Comparison of ENCODE assay signal across 11 cellular contexts in the genomic region with DNA sequence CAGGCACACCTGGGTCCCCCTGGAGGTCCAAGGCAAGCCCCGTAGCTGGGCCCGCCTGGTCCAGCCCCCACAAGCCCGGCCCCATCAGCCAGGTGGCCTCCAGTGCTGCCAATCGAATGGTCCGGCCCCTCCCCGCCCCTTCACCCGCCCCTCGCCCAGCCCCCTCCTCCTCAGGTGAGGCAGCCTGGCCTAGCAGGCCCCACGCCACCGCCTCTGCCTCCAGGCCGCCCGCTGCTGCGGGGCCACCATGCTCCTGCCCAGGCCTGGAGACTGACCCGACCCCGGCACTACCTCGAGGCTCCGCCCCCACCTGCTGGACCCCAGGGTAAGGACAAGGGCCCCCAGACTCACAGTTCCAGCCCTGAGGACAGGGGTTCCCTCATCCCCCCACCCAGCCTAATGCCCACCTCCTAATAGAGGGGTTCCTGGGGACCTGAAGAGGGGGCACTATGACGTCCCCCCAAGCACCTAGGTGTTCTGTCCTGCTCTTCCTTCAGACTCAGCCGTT. TPM values are rescaled to one million over a fixed set of nuclear protein-coding genes. Genes with fewer than 3 reads are reported as not detected.
DNase-seq lines count a peak whose midpoint lies in the region; ATAC-seq and TF ChIP-seq lines count a peak whose summit lies in the region.
"Had no signal": no experiment of that assay in that cellular context is flagged by ENCODE, and none has a peak within 500 bp of the region (broad histone marks: within the 10 kb centered on the region; RNA-seq: fewer than 3 reads in every experiment).

Gene HPN (plus strand): TSS at position 174 of the 508 bp plus-strand sequence. CDS start 786 bp downstream, outside the sequence.

- POLR2A ChIA-PET in activated CD4-positive, alpha-beta T cell treated with anti-CD3 and anti-CD28 coated beads for 36 hours (lab: Charles Lee): no interaction called here

- peaks cover 27% of the 10 kb centered on the region for H3K4me1 Mint-ChIP-seq in activated CD4-positive, alpha-beta T cell treated with anti-CD3 and anti-CD28 coated beads for 36 hours
- peaks cover 44% of the 10 kb centered on the region for H3K4me1 Mint-ChIP-seq in memory B cell

- H3K27ac ChIP-seq in cingulate gyrus (ENCODE audit: low read depth, low read length): peak within 1 kb of the TSS; percentile 65
- peak within 1 kb of the TSS; percentile 61 to 78 (median 75) for H3K27ac ChIP-seq in thyroid gland

- H3K9me3 ChIP-seq in thyroid gland (no peaks in the 10 kb centered on the region), MG63 (no peaks in the 10 kb centered on the region)

- H3K27me3 Mint-ChIP-seq in activated CD4-positive, alpha-beta T cell treated with anti-CD3 and anti-CD28 coated beads for 36 hours: peaks cover 4% of the 10 kb centered on the region
- H3K27me3 Mint-ChIP-seq in memory B cell: peaks cover 28% of the 10 kb centered on the region

- 35 to 36% methylated on average over 5 of the region's 19 CpGs for WGBS in thyroid gland, 2 donors

- intact Hi-C loops in activated CD4-positive, alpha-beta T cell treated with anti-CD3 and anti-CD28 coated beads for 36 hours (cut with DNase I, micrococcal nuclease): no loop called here
- intact Hi-C loops in thyroid gland (cut with DNase I): no loop called here

- no peak for TF ChIP-seq POLR2A in thyroid gland (IDR thresholded peaks at IDR 0.05)

- TF ChIP-seq CTCF in thyroid gland (IDR thresholded peaks at IDR 0.05): no peak

- H3K27me3 ChIP-seq in thyroid gland: no peaks in the 10 kb centered on the region
- no peaks in the 10 kb centered on the region for H3K27me3 ChIP-seq in MG63

- CTCF ChIA-PET in activated CD4-positive, alpha-beta T cell treated with anti-CD3 and anti-CD28 coated beads for 36 hours (lab: Charles Lee): interaction anchor here (0.8 kb wide), 1 partner anchor 13 kb away, joined by 3 read pairs; no protein-coding TSS in a partner anchor

- ATAC-seq in activated CD4-positive, alpha-beta T cell treated with anti-CD3 and anti-CD28 coated beads for 36 hours: no peak
- ATAC-seq in memory B cell (ENCODE audit: low read depth) (no peak), HG02763 (IDR thresholded peaks at IDR 0.05; ENCODE audit: unreplicated experiment) (no peak)

- no peaks in the 10 kb centered on the region for H3K9me3 Mint-ChIP-seq in activated CD4-positive, alpha-beta T cell treated with anti-CD3 and anti-CD28 coated beads for 36 hours (ENCODE audit: low read depth)
- H3K9me3 Mint-ChIP-seq in memory B cell: no peaks in the 10 kb centered on the region

- DNase-seq in activated CD4-positive, alpha-beta T cell treated with anti-CD3 and anti-CD28 coated beads for 36 hours: no peak
- no peak for DNase-seq in activated CD4-positive, alpha-beta T cell treated with anti-CD3 and anti-CD28 coated beads, Interleukin-2, amount 50 U/mL, for 48 hours
- DNase-seq in memory B cell (ENCODE audit: low spot score in 2 of 2) (no peak), thyroid gland (peak; percentile 71 to 79), NCI-H2107 (lab: John Stamatoyannopoulos, UW) (no peak), MG63 (no peak)
- DNase-seq: 8988T; activated CD4-positive, CD25-positive, alpha-beta regulatory T cell; NCI-H345 had no signal

- peak within 1 kb of the TSS in 1 of 3 donors; percentile 25 for H3K4me3 ChIP-seq in thyroid gland (replicated peaks in 1 of 3)
- no peak within 1 kb of the TSS for H3K4me3 ChIP-seq in MG63

- H3K27ac Mint-ChIP-seq in activated CD4-positive, alpha-beta T cell treated with anti-CD3 and anti-CD28 coated beads for 36 hours: peak within 1 kb of the TSS; percentile 9
- no peak within 1 kb of the TSS for H3K27ac Mint-ChIP-seq in memory B cell

- no peaks in the 10 kb centered on the region for H3K36me3 Mint-ChIP-seq in activated CD4-positive, alpha-beta T cell treated with anti-CD3 and anti-CD28 coated beads for 36 hours (ENCODE audit: low read depth)
- H3K36me3 Mint-ChIP-seq in memory B cell: no peaks in the 10 kb centered on the region

- H3K4me3 Mint-ChIP-seq in activated CD4-positive, alpha-beta T cell treated with anti-CD3 and anti-CD28 coated beads for 36 hours: peak within 1 kb of the TSS; percentile 50
- H3K4me3 Mint-ChIP-seq in memory B cell: peak within 1 kb of the TSS; percentile 79

- H3K4me1 ChIP-seq in thyroid gland: peaks cover 23 to 49% of the 10 kb centered on the region in 2 donors

- H3K36me3 ChIP-seq in thyroid gland (no peaks in the 10 kb centered on the region), MG63 (no peaks in the 10 kb centered on the region)

RNA-seq across cellular contexts. Expression of gene HPN, which starts in this region (rescaled TPM):
- under 1 TPM in 1 of 2 experiments, not detected in 1; 0.09 TPM for total RNA-seq in activated CD4-positive, alpha-beta T cell treated with anti-CD3 and anti-CD28 coated beads for 36 hours
- total RNA-seq in thyroid gland: 10 to 100 TPM; 16.3 to 19.3 (median 17.9) TPM
- total RNA-seq in MG63 (2014; rRNA removed; shearing (Covaris generic); ENCODE audit: low replicate concordance): not detected in 2 replicates

Comparison
In these comparisons a context has a peak if more than half of its experiments do, and no peak if none do; other contexts are left out.
1. RNA of gene HPN (total RNA-seq): 16.3 to 19.3 TPM in thyroid gland; 0.09 TPM in activated CD4-positive, alpha-beta T cell treated with anti-CD3 and anti-CD28 coated beads for 36 hours and not detected in MG63; every median in the first group is over 10 times any median in the second.
2. DNase-seq: peak in thyroid gland (2 of 2); none in activated CD4-positive, alpha-beta T cell treated with anti-CD3 and anti-CD28 coated beads for 36 hours (single experiment), activated CD4-positive, alpha-beta T cell treated with anti-CD3 and anti-CD28 coated beads, Interleukin-2, amount 50 U/mL, for 48 hours (0 of 2), memory B cell (0 of 2), NCI-H2107 (single experiment) and MG63 (single experiment).